Comparison of ENCODE assay signal across 9 cellular contexts in genomic region chr3:84922682-84923081, GRCh38. TPM values are rescaled to one million over a fixed set of nuclear protein-coding genes. Genes with fewer than 3 reads are reported as not detected.
"Had no signal": no experiment of that assay in that cellular context is flagged by ENCODE, and none has a peak within 500 bp of the region (broad histone marks: within the 10 kb centered on the region; RNA-seq: fewer than 3 reads in every experiment).

No MANE protein-coding gene starts in this region.

- ATAC-seq: K562 had no signal

- H3K4me3 ChIP-seq: K562 had no signal

- H3K4me2 ChIP-seq: KMS-11 had no signal

- DNase-seq: KBM-7, KG1 had no signal

- H3K27ac ChIP-seq: HL-60, KMS-11 had no signal

- H3K9ac ChIP-seq: KMS-11 had no signal

- FAIRE-seq: HTR-8/SVneo, K562 had no signal

RNA-seq across cellular contexts. Expression of gene CADM2, which starts 36.1 kb away (rescaled TPM):
- total RNA-seq: HT-29, HT1080 had no signal
- polyA plus RNA-seq: IgD-negative memory B cell had no signal
